31 cellular contexts compared by ENCODE assay signal in genomic region chr5:161047024-161047423, GRCh38.
"Had no signal": no experiment of that assay in that cellular context is flagged by ENCODE, and none has a peak within 500 bp of the region (broad histone marks: within the 10 kb centered on the region; RNA-seq: fewer than 3 reads in every experiment).

No MANE protein-coding gene starts in this region.

- DNase-seq: activated B cell treated with CpG ODN at 0.5 μM for 24 hours; activated CD4-positive, alpha-beta memory T cell treated with anti-CD3 and anti-CD28 coated beads for 36 hours; activated CD4-positive, alpha-beta T cell treated with anti-CD3 and anti-CD28 coated beads for 4 hours; activated CD4-positive, alpha-beta T cell treated with anti-CD3 and anti-CD28 coated beads, Interleukin-2, amount 10 ng/mL, durations not matched to agents 24 days and 14 days; activated CD4-positive, alpha-beta T cell treated with anti-CD3 and anti-CD28 coated beads, Interleukin-2, amount 50 U/mL, for 1 hour; activated CD4-positive, alpha-beta T cell treated with anti-CD3 and anti-CD28 coated beads, Interleukin-2, amount 50 U/mL, for 4 hours; activated CD4-positive, CD25-positive, alpha-beta regulatory T cell treated with anti-CD3 and anti-CD28 coated beads, Interleukin-2, amount 50 U/mL, for 72 hours; activated CD8-positive, alpha-beta memory T cell treated with anti-CD3 and anti-CD28 coated beads, Interleukin-2, amount 50 U/mL, for 4 hours; activated CD8-positive, alpha-beta T cell treated with anti-CD3 and anti-CD28 coated beads for 36 hours; activated effector memory CD4-positive, alpha-beta T cell treated with anti-CD3 and anti-CD28 coated beads, Interleukin-2, amount 50 U/mL, for 16 hours; activated gamma-delta T cell treated with Interleukin-2 at 50 U/mL for 16 hours; activated naive CD4-positive, alpha-beta T cell; activated naive CD4-positive, alpha-beta T cell treated with anti-CD3 and anti-CD28 coated beads for 36 hours; activated naive CD4-positive, alpha-beta T cell treated with anti-CD3 and anti-CD28 coated beads, Interleukin-2, amount 50 U/mL, for 16 hours; activated naive CD8-positive, alpha-beta T cell treated with anti-CD3 and anti-CD28 coated beads for 36 hours; activated T-cell treated with anti-CD3 and anti-CD28 coated beads for 4 hours; activated T-cell treated with anti-CD3 and anti-CD28 coated beads, Interleukin-2, amount 50 U/mL, for 1 hour; activated T-cell treated with anti-CD3 and anti-CD28 coated beads, Interleukin-2, amount 50 U/mL, for 4 hours; activated T-cell treated with anti-CD3 and anti-CD28 coated beads, Interleukin-2, amount 50 U/mL, for 72 hours; adrenal gland; amniotic stem cell; aorta; body of pancreas; brain microvascular endothelial cell; central memory CD4-positive, alpha-beta T cell; T-helper 2 cell; T-helper 9 cell had no signal

- ATAC-seq: activated CD8-positive, alpha-beta T cell treated with anti-CD3 and anti-CD28 coated beads for 36 hours; activated naive CD4-positive, alpha-beta T cell treated with anti-CD3 and anti-CD28 coated beads, Interleukin-2, amount 50 U/mL, for 72 hours; activated T-cell treated with anti-CD3 and anti-CD28 coated beads, Interleukin-2, amount 50 U/mL, for 4 hours; activated T-cell treated with anti-CD3 and anti-CD28 coated beads, Interleukin-2, amount 50 U/mL, for 72 hours; activated T-helper 17 cell treated with anti-CD3 and anti-CD28 coated beads, Interleukin-2, amount 50 U/mL, for 72 hours; body of pancreas had no signal

- FAIRE-seq: astrocyte, TTC549 had no signal
